Comparison of ENCODE assay signal across 13 cellular contexts in the genomic region with DNA sequence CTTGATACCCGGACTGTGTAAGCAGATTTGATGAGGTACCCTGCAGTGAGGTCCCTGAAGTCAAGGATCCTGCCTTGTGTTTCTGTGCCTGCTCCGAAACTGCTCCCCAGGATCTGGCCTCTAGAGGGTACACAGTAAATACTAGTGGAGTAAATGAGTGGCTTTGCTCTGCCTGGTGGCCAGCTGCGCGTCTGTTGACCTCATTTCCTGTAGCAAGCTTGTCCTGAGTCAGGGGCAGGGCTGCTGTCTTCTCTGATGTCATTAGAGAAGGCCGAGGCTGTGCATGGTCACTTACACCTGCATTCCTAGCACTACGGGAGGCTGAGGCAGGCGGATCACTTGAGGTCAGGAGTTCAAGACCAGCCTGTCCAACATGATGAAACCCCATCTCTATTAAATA.
A peak's percentile ranks its signal among the peaks of the same experiment; 100 is the strongest.
DNase-seq lines count a peak whose midpoint lies in the region; ATAC-seq and TF ChIP-seq lines count a peak whose summit lies in the region.
"Had no signal": no experiment of that assay in that cellular context is flagged by ENCODE, and none has a peak within 500 bp of the region (broad histone marks: within the 10 kb centered on the region; RNA-seq: fewer than 3 reads in every experiment).

No MANE protein-coding gene starts in this region.

- no peak overlapping the region for H3K27ac ChIP-seq in upper lobe of right lung
- H3K27ac ChIP-seq: RWPE1 had no signal

- intact Hi-C loops in upper lobe of right lung (cut with DNase I), result no loop called here

- H3K4me1 ChIP-seq in upper lobe of right lung, result no peaks in the 10 kb centered on the region

- ATAC-seq in upper lobe of right lung, result no peak

- no peaks in the 10 kb centered on the region for H3K36me3 ChIP-seq in upper lobe of right lung

- no peak overlapping the region for H3K4me3 ChIP-seq in choroid plexus epithelial cell (ENCODE audit: low read depth, low read length)
- no peak overlapping the region for H3K4me3 ChIP-seq in upper lobe of right lung

- no peaks in the 10 kb centered on the region for H3K9me3 ChIP-seq in upper lobe of right lung

- H3K27me3 ChIP-seq in upper lobe of right lung, result no peaks in the 10 kb centered on the region

- peak; percentile 46 for TF ChIP-seq CTCF in choroid plexus epithelial cell (conservative IDR thresholded peaks at IDR 0.05; ENCODE audit: low read depth, low read length)
- TF ChIP-seq CTCF in upper lobe of right lung (IDR thresholded peaks at IDR 0.05), result no peak

- DNase-seq in EL, result peak; percentile 82
- DNase-seq in M059J (ENCODE audit: low read depth), result peak; percentile 75
- DNase-seq in choroid plexus epithelial cell (ENCODE audit: low read depth), result peak; percentile 78
- DNase-seq in lung microvascular endothelial cell (ENCODE audit: low read depth in 2 of 2), result peak; percentile 36 to 79
- DNase-seq in NK-92 (lab: John Stamatoyannopoulos, UW; ENCODE audit: unreplicated experiment), result no peak
- no peak for DNase-seq in upper lobe of right lung
- no peak for DNase-seq in 8988T
- no peak for DNase-seq in NCI-H446 treated with DMSO at 0.1 percent for 48 hours (lab: John Stamatoyannopoulos, UW)
- DNase-seq: CD4-positive, CD25-positive, alpha-beta regulatory T cell; NCI-H2227 treated with DMSO at 0.1 percent for 48 hours; small intestine; T1000 had no signal

Comparison
In these comparisons a context has a peak if more than half of its experiments do, and no peak if none do; other contexts are left out.
1. DNase-seq: peak in EL (single experiment), M059J (single experiment), choroid plexus epithelial cell (single experiment) and lung microvascular endothelial cell (2 of 2); none in NK-92 (single experiment), upper lobe of right lung (single experiment), 8988T (single experiment) and NCI-H446 treated with DMSO at 0.1 percent for 48 hours (single experiment).